In the genomic region with DNA sequence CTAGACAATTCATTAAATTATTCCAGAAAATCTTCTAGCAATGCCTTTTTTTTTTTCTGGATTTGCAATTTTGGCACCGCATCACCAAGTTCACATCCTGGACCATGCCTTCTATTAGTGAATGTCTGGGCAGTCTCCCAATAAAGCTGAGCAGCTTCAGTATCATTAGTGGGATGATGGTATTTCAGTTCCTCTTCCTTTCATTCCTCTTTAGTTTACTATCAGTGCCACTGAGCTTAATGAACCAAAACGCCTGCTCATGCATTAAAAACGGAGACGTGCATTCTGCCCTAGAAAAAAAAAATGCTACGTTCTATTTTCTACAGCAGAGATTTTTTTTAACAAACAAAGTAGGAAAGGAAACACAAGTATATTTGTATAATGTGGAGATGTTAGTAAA, we compare ENCODE assay signal across 10 cellular contexts.
DNase-seq lines count a peak whose midpoint lies in the region; ATAC-seq, FAIRE-seq and TF ChIP-seq lines count a peak whose summit lies in the region.
"Had no signal": no experiment of that assay in that cellular context is flagged by ENCODE, and none has a peak within 500 bp of the region (broad histone marks: within the 10 kb centered on the region; RNA-seq: fewer than 3 reads in every experiment).

No MANE protein-coding gene starts in this region.

- peak; percentile 83 for ATAC-seq in GM18498 (IDR thresholded peaks at IDR 0.05; ENCODE audit: unreplicated experiment)
- ATAC-seq in GM21825 (IDR thresholded peaks at IDR 0.05; ENCODE audit: unreplicated experiment), result peak; percentile 74
- ATAC-seq in HG02588 (IDR thresholded peaks at IDR 0.05; ENCODE audit: unreplicated experiment), result no peak

- intact Hi-C loops in kidney (cut with DNase I), result no loop called here

- H3K4me3 ChIP-seq in kidney (ENCODE audit: low read length in 2 of 2), result no peak overlapping the region

- H3K4me1 ChIP-seq in kidney (ENCODE audit: control insufficient read depth in 1 of 2, insufficient read depth in 1 of 2, low read depth in 1 of 2, low read length in 2 of 2), result no peaks in the 10 kb centered on the region

- no peaks in the 10 kb centered on the region for H3K36me3 ChIP-seq in kidney (ENCODE audit: control insufficient read depth in 1 of 2, insufficient read depth in 2 of 2, low read length in 2 of 2)

- no peak overlapping the region for H3K9ac ChIP-seq in kidney (ENCODE audit: low read length in 2 of 2)

- no peak overlapping the region for H3K27ac ChIP-seq in kidney (ENCODE audit: low read depth in 2 of 2, low read length in 2 of 2)

- no peak for TF ChIP-seq CTCF in kidney (IDR thresholded peaks at IDR 0.05; ENCODE audit: borderline replicate concordance, extremely low read depth, insufficient read depth)

- FAIRE-seq in HTR-8/SVneo (lab: Jason Lieb, UNC) (no peak), kidney (lab: Jason Lieb, UNC) (no peak)

- DNase-seq in NCI-H2171 (lab: John Stamatoyannopoulos, UW), result peak; percentile 45
- DNase-seq in iris pigment epithelial cell (ENCODE audit: low read depth), result peak; percentile 21
- DNase-seq in ecto neural progenitor cell (ENCODE audit: low spot score), result no peak
- DNase-seq in HTR-8/SVneo (ENCODE audit: insufficient read length, low spot score), result no peak
- DNase-seq in kidney, result no peak
- DNase-seq: activated CD4-positive, alpha-beta memory T cell treated with anti-CD3 and anti-CD28 coated beads, Interleukin-2, amount 10 ng/mL, durations not matched to agents 7 days and 5 days; DMS79 had no signal

- no peaks in the 10 kb centered on the region for H3K9me3 ChIP-seq in kidney (ENCODE audit: control insufficient read depth in 1 of 2, low read length in 2 of 2)

Comparison
In these comparisons a context has a peak if more than half of its experiments do, and no peak if none do; other contexts are left out.
1. DNase-seq: peak in NCI-H2171 (single experiment) and iris pigment epithelial cell (single experiment); none in ecto neural progenitor cell (single experiment), HTR-8/SVneo (single experiment) and kidney (single experiment).